8 cellular contexts compared by ENCODE assay signal in the genomic region with DNA sequence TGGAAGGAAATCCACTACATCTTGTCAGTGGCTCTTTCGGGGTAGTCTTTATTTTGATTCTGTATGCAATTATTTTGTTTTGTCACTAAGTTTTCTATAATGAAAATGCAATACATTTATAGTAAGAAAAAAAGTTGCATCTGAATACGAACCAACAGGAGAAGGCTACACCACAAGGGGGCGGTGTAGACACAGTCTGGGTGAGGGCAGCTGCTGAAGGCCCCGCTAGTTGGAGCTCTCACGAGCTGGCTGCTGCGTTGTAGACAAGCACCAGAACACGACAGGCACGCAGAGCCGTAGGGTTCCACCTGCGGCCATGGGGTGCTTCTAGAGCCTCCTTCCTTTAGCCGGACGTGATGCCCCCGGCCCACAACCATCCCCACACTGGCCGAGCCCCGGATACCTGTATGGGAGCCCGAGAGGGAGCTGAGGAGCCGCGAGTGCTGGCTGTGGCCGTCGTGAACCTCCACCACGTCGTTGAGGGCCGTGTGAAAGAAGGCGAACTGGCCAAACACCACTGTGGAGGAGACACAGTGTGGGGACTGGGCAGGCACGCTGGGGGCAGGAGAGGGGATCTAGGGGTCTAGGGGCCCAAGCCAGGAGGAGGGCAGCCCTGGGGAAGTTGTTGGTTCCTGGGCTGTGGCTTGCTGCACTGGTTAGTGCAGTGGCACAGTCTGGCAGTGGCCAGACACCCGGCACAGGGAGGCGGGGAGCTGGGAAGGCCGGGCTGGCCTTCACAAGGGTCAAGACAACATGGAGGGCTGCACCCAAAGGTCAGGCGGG.
DNase-seq lines count a peak whose midpoint lies in the region; ATAC-seq and TF ChIP-seq lines count a peak whose summit lies in the region.

No MANE protein-coding gene starts in this region.

- CTCF ChIA-PET in activated CD4-positive, alpha-beta T cell treated with anti-CD3 and anti-CD28 coated beads for 36 hours (lab: Charles Lee): interaction anchor here (0.6 to 2.8 kb wide), 35 partner anchors 9 to 1524 kb away, joined by 3 to 25 read pairs (median 3); partner anchors contain the start of gene ZSCAN20

- H3K27me3 ChIP-seq in DND-41 (ENCODE audit: insufficient read depth, low read length, poor library complexity): peaks cover 13% of the 10 kb centered on the region

- H3K4me1 Mint-ChIP-seq in activated CD4-positive, alpha-beta T cell treated with anti-CD3 and anti-CD28 coated beads for 36 hours: no peaks in the 10 kb centered on the region
- H3K4me1 Mint-ChIP-seq in chondrocyte (ENCODE audit: low read depth): no peaks in the 10 kb centered on the region

- no peak overlapping the region for H2AFZ ChIP-seq in DND-41 (ENCODE audit: low read depth, low read length)

- no peak overlapping the region for H3K4me3 ChIP-seq in DND-41 (ENCODE audit: low read depth in 1 of 2, low read length in 2 of 2)

- H3K9me3 Mint-ChIP-seq in activated CD4-positive, alpha-beta T cell treated with anti-CD3 and anti-CD28 coated beads for 36 hours (ENCODE audit: low read depth): no peaks in the 10 kb centered on the region
- H3K9me3 Mint-ChIP-seq in chondrocyte (ENCODE audit: low read depth): no peaks in the 10 kb centered on the region

- DNase-seq in DND-41: peak; percentile 87
- peak; percentile 83 for DNase-seq in NCI-H510A (lab: John Stamatoyannopoulos, UW)
- DNase-seq in activated CD4-positive, alpha-beta T cell treated with anti-CD3 and anti-CD28 coated beads for 36 hours: peak; percentile 95
- no peak for DNase-seq in chondrocyte (ENCODE audit: low spot score)
- DNase-seq in left lobe of liver (ENCODE audit: low spot score): peak; percentile 82
- peak; percentile 89 for DNase-seq in stimulated activated CD4-positive, alpha-beta T cell treated with anti-CD3 and anti-CD28 coated beads, Interleukin-4, amount 100 ng/mL, for 24 hours

- H3K4me1 ChIP-seq in DND-41 (ENCODE audit: insufficient read depth, low read length): no peaks in the 10 kb centered on the region

- no peaks in the 10 kb centered on the region for H3K36me3 Mint-ChIP-seq in activated CD4-positive, alpha-beta T cell treated with anti-CD3 and anti-CD28 coated beads for 36 hours (ENCODE audit: low read depth)
- no peaks in the 10 kb centered on the region for H3K36me3 Mint-ChIP-seq in chondrocyte (ENCODE audit: low read depth)

- H3K9me3 ChIP-seq in DND-41 (ENCODE audit: insufficient read depth, low read length, severe bottlenecking): no peaks in the 10 kb centered on the region

- no peaks in the 10 kb centered on the region for H3K36me3 ChIP-seq in DND-41 (ENCODE audit: insufficient read depth, low read length)

- 0 out of 2 replicates have a peak, but pooled peaks cover 3% of the 10 kb centered on the region for H4K20me1 ChIP-seq in DND-41 (ENCODE audit: insufficient read depth, low read length)

- H3K4me2 ChIP-seq in DND-41 (ENCODE audit: insufficient read depth, low read length): no peak overlapping the region; the same call in 1 of the 2 replicates

- peaks cover 28% of the 10 kb centered on the region for H3K27me3 Mint-ChIP-seq in activated CD4-positive, alpha-beta T cell treated with anti-CD3 and anti-CD28 coated beads for 36 hours
- peaks cover 50% of the 10 kb centered on the region for H3K27me3 Mint-ChIP-seq in chondrocyte (ENCODE audit: low read depth)

- intact Hi-C loops in activated CD4-positive, alpha-beta T cell treated with anti-CD3 and anti-CD28 coated beads for 36 hours (cut with DNase I, micrococcal nuclease): loop anchor here (1.0 to 5.0 kb wide), 6 partner anchors 382 to 1110 kb away; no protein-coding TSS in a partner anchor

- H3K27ac ChIP-seq in DND-41 (ENCODE audit: low read length): no peak overlapping the region

- H3K9ac ChIP-seq in DND-41 (ENCODE audit: low read depth, low read length): no peak overlapping the region

- no peak overlapping the region for H3K27ac Mint-ChIP-seq in activated CD4-positive, alpha-beta T cell treated with anti-CD3 and anti-CD28 coated beads for 36 hours
- H3K27ac Mint-ChIP-seq in chondrocyte (ENCODE audit: unreplicated experiment): no peak overlapping the region

- H3K4me3 Mint-ChIP-seq in activated CD4-positive, alpha-beta T cell treated with anti-CD3 and anti-CD28 coated beads for 36 hours: no peak overlapping the region
- H3K4me3 Mint-ChIP-seq in chondrocyte (ENCODE audit: unreplicated experiment): no peak overlapping the region

- H3K79me2 ChIP-seq in DND-41 (ENCODE audit: insufficient read depth, low read length): no peaks in the 10 kb centered on the region

- TF ChIP-seq CTCF in DND-41 (IDR thresholded peaks at IDR 0.05; ENCODE audit: borderline replicate concordance, extremely low read depth, low read length, poor library complexity, severe bottlenecking) (peak; percentile 97), chondrocyte (IDR thresholded peaks at IDR 0.05) (peak; percentile 97)

- POLR2A ChIA-PET in activated CD4-positive, alpha-beta T cell treated with anti-CD3 and anti-CD28 coated beads for 36 hours (lab: Charles Lee): no interaction called here

- ATAC-seq in DND-41 (ENCODE audit: insufficient read depth, low read depth): peak; percentile 96
- ATAC-seq in HG03135 (IDR thresholded peaks at IDR 0.05; ENCODE audit: unreplicated experiment): peak; percentile 75
- peak; percentile 97 for ATAC-seq in activated CD4-positive, alpha-beta T cell treated with anti-CD3 and anti-CD28 coated beads for 36 hours
- peak; percentile 98 for ATAC-seq in left lobe of liver
- no peak for ATAC-seq in GM21390 (IDR thresholded peaks at IDR 0.05; ENCODE audit: unreplicated experiment)
